ENCODE assay signal across 21 cellular contexts in genomic region chr4:26530094-26530493, GRCh38. TPM values are rescaled to one million over a fixed set of nuclear protein-coding genes. Genes with fewer than 3 reads are reported as not detected.
DNase-seq lines count a peak whose midpoint lies in the region; ATAC-seq and TF ChIP-seq lines count a peak whose summit lies in the region.
"Had no signal": no experiment of that assay in that cellular context is flagged by ENCODE, and none has a peak within 500 bp of the region (broad histone marks: within the 10 kb centered on the region; RNA-seq: fewer than 3 reads in every experiment).

No MANE protein-coding gene starts in this region.

- no peaks in the 10 kb centered on the region for H3K27me3 ChIP-seq in muscle layer of colon (ENCODE audit: control insufficient read depth in 1 of 2, insufficient read depth in 2 of 2, low read length in 2 of 2)
- no peaks in the 10 kb centered on the region for H3K27me3 ChIP-seq in rectal smooth muscle tissue (ENCODE audit: control insufficient read depth, insufficient read depth, low read length)
- H3K27me3 ChIP-seq in brain microvascular endothelial cell (replicated peaks), result no peaks in the 10 kb centered on the region
- no peaks in the 10 kb centered on the region for H3K27me3 ChIP-seq in MG63
- H3K27me3 ChIP-seq: BLaER1 had no signal

- DNase-seq in activated naive CD4-positive, alpha-beta T cell treated with anti-CD3 and anti-CD28 coated beads, Interleukin-2, amount 10 ng/mL, durations not matched to agents 7 days and 5 days, result no peak
- no peak for DNase-seq in activated naive CD4-positive, alpha-beta T cell treated with anti-CD3 and anti-CD28 coated beads, Interleukin-2, amount 50 U/mL, for 72 hours (ENCODE audit: low spot score in 2 of 2)
- DNase-seq in SW480 (ENCODE audit: low spot score) (peak; percentile 18), brain microvascular endothelial cell (no peak), MG63 (no peak), T-helper 9 cell (no peak)
- DNase-seq: Caco-2; CD4-positive, CD25-positive, alpha-beta regulatory T cell; CD8-positive, alpha-beta T cell; DMS153; DND-41; GM23248; H9; HFFc6 had no signal

- H3K36me3 Mint-ChIP-seq in activated naive CD4-positive, alpha-beta T cell treated with anti-CD3 and anti-CD28 coated beads, Interleukin-2, amount 10 ng/mL, durations not matched to agents 7 days and 5 days, result no peaks in the 10 kb centered on the region
- H3K36me3 Mint-ChIP-seq in activated naive CD4-positive, alpha-beta T cell treated with anti-CD3 and anti-CD28 coated beads, Interleukin-2, amount 50 U/mL, for 72 hours, result no peaks in the 10 kb centered on the region
- H3K36me3 Mint-ChIP-seq: CD4-positive, CD25-positive, alpha-beta regulatory T cell; CD8-positive, alpha-beta T cell had no signal

- H3K4me3 Mint-ChIP-seq in activated naive CD4-positive, alpha-beta T cell treated with anti-CD3 and anti-CD28 coated beads, Interleukin-2, amount 10 ng/mL, durations not matched to agents 7 days and 5 days, result no peak overlapping the region
- H3K4me3 Mint-ChIP-seq: B cell; CD4-positive, CD25-positive, alpha-beta regulatory T cell; CD8-positive, alpha-beta T cell; H9; HFFc6 had no signal

- in situ Hi-C loops in brain microvascular endothelial cell (cut with HindIII; ENCODE audit: low pct_ligation_motif_present, low sequenced_read_pairs), result no loop called here

- CTCF ChIA-PET in activated naive CD4-positive, alpha-beta T cell treated with anti-CD3 and anti-CD28 coated beads, Interleukin-2, amount 10 ng/mL, durations not matched to agents 7 days and 5 days (lab: Charles Lee), result no interaction called here

- H3K4me1 Mint-ChIP-seq in activated naive CD4-positive, alpha-beta T cell treated with anti-CD3 and anti-CD28 coated beads, Interleukin-2, amount 10 ng/mL, durations not matched to agents 7 days and 5 days, result no peaks in the 10 kb centered on the region
- H3K4me1 Mint-ChIP-seq: B cell; CD4-positive, CD25-positive, alpha-beta regulatory T cell had no signal

- H3K36me3 ChIP-seq in muscle layer of colon (ENCODE audit: insufficient read depth, low read length) (no peaks in the 10 kb centered on the region), rectal smooth muscle tissue (ENCODE audit: control insufficient read depth, insufficient read depth, low read length) (no peaks in the 10 kb centered on the region), brain microvascular endothelial cell (replicated peaks) (no peaks in the 10 kb centered on the region), MG63 (no peaks in the 10 kb centered on the region)
- H3K36me3 ChIP-seq: BLaER1 had no signal

- H3K9me3 Mint-ChIP-seq in activated naive CD4-positive, alpha-beta T cell treated with anti-CD3 and anti-CD28 coated beads, Interleukin-2, amount 10 ng/mL, durations not matched to agents 7 days and 5 days, result no peaks in the 10 kb centered on the region
- no peaks in the 10 kb centered on the region for H3K9me3 Mint-ChIP-seq in activated naive CD4-positive, alpha-beta T cell treated with anti-CD3 and anti-CD28 coated beads, Interleukin-2, amount 50 U/mL, for 72 hours
- H3K9me3 Mint-ChIP-seq: CD8-positive, alpha-beta T cell; H9; HFFc6 had no signal

- H3K4me3 ChIP-seq in muscle layer of colon (ENCODE audit: low read depth in 1 of 2, low read length in 2 of 2) (no peak overlapping the region), rectal smooth muscle tissue (ENCODE audit: low read length) (no peak overlapping the region), brain microvascular endothelial cell (ENCODE audit: low read depth, low read length) (no peak overlapping the region), MG63 (no peak overlapping the region)
- H3K4me3 ChIP-seq: BLaER1, GM23248 had no signal

- peak overlapping the region; percentile 45 for H3K27ac ChIP-seq in muscle layer of colon (ENCODE audit: low read depth, low read length)
- peak overlapping the region; percentile 27 for H3K27ac ChIP-seq in rectal smooth muscle tissue (ENCODE audit: low read depth, low read length)
- no peak overlapping the region for H3K27ac ChIP-seq in brain microvascular endothelial cell
- H3K27ac ChIP-seq: 22Rv1, BLaER1, C4-2B, GM23248 had no signal

- peak overlapping the region; percentile 33 for H3K27ac Mint-ChIP-seq in activated naive CD4-positive, alpha-beta T cell treated with anti-CD3 and anti-CD28 coated beads, Interleukin-2, amount 10 ng/mL, durations not matched to agents 7 days and 5 days
- no peak overlapping the region for H3K27ac Mint-ChIP-seq in activated naive CD4-positive, alpha-beta T cell treated with anti-CD3 and anti-CD28 coated beads, Interleukin-2, amount 50 U/mL, for 72 hours
- H3K27ac Mint-ChIP-seq: B cell; CD4-positive, CD25-positive, alpha-beta regulatory T cell; CD8-positive, alpha-beta T cell; H9; HFFc6 had no signal

- no peaks in the 10 kb centered on the region for H3K9me3 ChIP-seq in muscle layer of colon (ENCODE audit: low read length)
- no peaks in the 10 kb centered on the region for H3K9me3 ChIP-seq in MG63
- H3K9me3 ChIP-seq: Caco-2 had no signal

- H3K4me1 ChIP-seq in muscle layer of colon (ENCODE audit: insufficient read depth, low read length) (peaks cover 4% of the 10 kb centered on the region), rectal smooth muscle tissue (ENCODE audit: control insufficient read depth, insufficient read depth, low read length) (peaks cover 3% of the 10 kb centered on the region)
- H3K4me1 ChIP-seq: BLaER1, Caco-2 had no signal

- ATAC-seq in activated naive CD4-positive, alpha-beta T cell treated with anti-CD3 and anti-CD28 coated beads, Interleukin-2, amount 50 U/mL, for 72 hours, result no peak
- ATAC-seq: CD8-positive, alpha-beta T cell had no signal

- TF ChIP-seq CTCF in brain microvascular endothelial cell (IDR thresholded peaks at IDR 0.05; ENCODE audit: low read depth, low read length, missing control alignments), result no peak

- peaks cover 5% of the 10 kb centered on the region for H3K27me3 Mint-ChIP-seq in activated naive CD4-positive, alpha-beta T cell treated with anti-CD3 and anti-CD28 coated beads, Interleukin-2, amount 10 ng/mL, durations not matched to agents 7 days and 5 days
- H3K27me3 Mint-ChIP-seq: CD4-positive, CD25-positive, alpha-beta regulatory T cell had no signal

- H3K9ac ChIP-seq in muscle layer of colon (ENCODE audit: low read length), result no peak overlapping the region
- no peak overlapping the region for H3K9ac ChIP-seq in rectal smooth muscle tissue (ENCODE audit: low read length)
- H3K9ac ChIP-seq: BLaER1, GM23248 had no signal

RNA-seq across cellular contexts. Expression of gene CCKAR, which starts 39.8 kb away (rescaled TPM):
- not detected for total RNA-seq in activated naive CD4-positive, alpha-beta T cell treated with anti-CD3 and anti-CD28 coated beads, Interleukin-2, amount 50 U/mL, for 72 hours
- 16.8 and 28.2 TPM in 2 replicates for total RNA-seq in MG63 (2014; rRNA removed; shearing (Covaris generic); ENCODE audit: low replicate concordance)
- total RNA-seq: B cell; CD4-positive, CD25-positive, alpha-beta regulatory T cell; CD8-positive, alpha-beta T cell; GM23248; H4; H9; HFFc6 had no signal

RNA-seq across cellular contexts. Expression of gene TBC1D19, which starts 53.8 kb away (rescaled TPM):
- 1 to 10 TPM; 4.8 to 5.5 TPM for total RNA-seq in activated naive CD4-positive, alpha-beta T cell treated with anti-CD3 and anti-CD28 coated beads, Interleukin-2, amount 50 U/mL, for 72 hours
- 10.0 and 14.4 TPM in 2 replicates for total RNA-seq in MG63 (2014; rRNA removed; shearing (Covaris generic); ENCODE audit: low replicate concordance)

Comparison
In these comparisons a context has a peak if more than half of its experiments do, and no peak if none do; other contexts are left out.
1. RNA of gene CCKAR, which starts 39.8 kb away (total RNA-seq): 16.8 to 28.2 TPM in MG63; not detected in activated naive CD4-positive, alpha-beta T cell treated with anti-CD3 and anti-CD28 coated beads, Interleukin-2, amount 50 U/mL, for 72 hours; every median in the first group is over 10 times any median in the second.